ENCODE assay signal across 8 cellular contexts in the genomic region with DNA sequence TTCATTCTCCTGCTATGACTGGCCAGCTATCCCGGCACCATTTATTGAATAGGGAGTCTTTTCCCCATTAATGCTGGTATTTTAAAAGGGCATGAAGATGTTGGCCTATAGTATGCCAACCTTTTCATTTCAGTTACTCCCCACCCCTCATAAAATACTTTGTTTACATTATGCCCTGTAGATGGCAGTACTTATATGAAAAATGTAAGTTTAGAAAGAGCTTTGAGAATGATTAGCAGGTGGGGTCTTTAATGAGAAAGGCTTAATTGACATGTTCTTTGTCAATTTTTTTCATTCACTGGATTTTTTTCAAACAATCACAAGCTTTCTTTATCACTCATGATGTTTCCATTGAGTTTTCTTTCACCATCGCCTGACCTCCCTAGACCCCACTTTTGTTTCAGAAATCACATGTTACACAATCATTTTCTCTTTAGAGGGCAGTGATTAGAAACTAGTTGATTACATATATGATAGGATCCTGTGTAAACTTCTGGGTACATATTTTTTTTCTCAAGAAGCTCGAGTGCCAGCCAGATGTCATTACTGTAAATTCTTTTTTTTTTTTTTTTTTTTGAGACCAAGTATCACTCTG.
DNase-seq lines count a peak whose midpoint lies in the region; ATAC-seq and TF ChIP-seq lines count a peak whose summit lies in the region.

No MANE protein-coding gene starts in this region.

- no peaks in the 10 kb centered on the region for H3K27me3 Mint-ChIP-seq in T-helper 17 cell

- intact Hi-C loops in lower lobe of right lung (cut with DNase I) (no loop called here), right cardiac atrium (cut with DNase I) (loop anchor here in 1 of 4 donors (10.0 kb wide), 1 partner anchor 55 kb away; no protein-coding TSS in a partner anchor)

- H3K4me1 Mint-ChIP-seq in T-helper 17 cell, result peaks cover 32% of the 10 kb centered on the region

- CTCF ChIA-PET in GM10248 (lab: Yijun Ruan, JAX), result interaction anchor here (0.6 to 3.6 kb wide), 28 partner anchors 8 to 460 kb away, joined by 3 to 19 read pairs (median 4); no protein-coding TSS in a partner anchor

- H3K36me3 Mint-ChIP-seq in T-helper 17 cell (ENCODE audit: low read depth), result peaks cover 2% of the 10 kb centered on the region

- no peaks in the 10 kb centered on the region for H3K27me3 ChIP-seq in lower lobe of right lung (ENCODE audit: low read depth)
- H3K27me3 ChIP-seq in right cardiac atrium (ENCODE audit: control insufficient read depth, insufficient read depth), result no peaks in the 10 kb centered on the region

- DNase-seq in GM10248 (ENCODE audit: extremely low spot score) (peak; percentile 39), KG1 (lab: John Stamatoyannopoulos, UW) (peak; percentile 11), T-helper 17 cell (no peak), lower lobe of right lung (no peak), NCI-H128 (lab: John Stamatoyannopoulos, UW; ENCODE audit: unreplicated experiment) (no peak), right cardiac atrium (no peak)
- DNase-seq in activated CD4-positive, alpha-beta T cell treated with anti-CD3 and anti-CD28 coated beads for 1 hour, result no peak

- 73% methylated on average over 3 of the region's 3 CpGs for WGBS in right cardiac atrium

- ATAC-seq in T-helper 17 cell (no peak), lower lobe of right lung (peak; percentile 34 to 55), right cardiac atrium (no peak), HG02938 (IDR thresholded peaks at IDR 0.05; ENCODE audit: unreplicated experiment) (no peak)

- H3K4me3 ChIP-seq in lower lobe of right lung, result no peak overlapping the region
- no peak overlapping the region for H3K4me3 ChIP-seq in right cardiac atrium (ENCODE audit: low read length)

- POLR2A ChIA-PET in GM10248 (lab: Yijun Ruan, JAX), result interaction anchor here (1.0 kb wide), 1 partner anchor 175 kb away, joined by 3 read pairs; a partner anchor contains a TSS

- TF ChIP-seq CTCF in GM10248 (IDR thresholded peaks at IDR 0.05; ENCODE audit: control extremely low read depth, extremely low read depth, low read depth, missing control alignments) (peak; percentile 17), lower lobe of right lung (IDR thresholded peaks at IDR 0.05) (peak; percentile 29)

- H3K27ac ChIP-seq in lower lobe of right lung, result no peak overlapping the region
- H3K27ac ChIP-seq in right cardiac atrium (ENCODE audit: low read length), result no peak overlapping the region

- H3K4me3 Mint-ChIP-seq in T-helper 17 cell, result no peak overlapping the region

- no peaks in the 10 kb centered on the region for H3K9me3 ChIP-seq in T-helper 17 cell (ENCODE audit: control insufficient read depth, low read length, poor library complexity, severe bottlenecking)
- H3K9me3 ChIP-seq in lower lobe of right lung, result no peaks in the 10 kb centered on the region
- H3K9me3 ChIP-seq in right cardiac atrium (ENCODE audit: control insufficient read depth, low read length), result no peaks in the 10 kb centered on the region

- peak overlapping the region; percentile 53 for H3K27ac Mint-ChIP-seq in T-helper 17 cell

- no peaks in the 10 kb centered on the region for H3K36me3 ChIP-seq in lower lobe of right lung

- H3K4me1 ChIP-seq in lower lobe of right lung, result peaks cover 23% of the 10 kb centered on the region
- no peaks in the 10 kb centered on the region for H3K4me1 ChIP-seq in right cardiac atrium (ENCODE audit: control insufficient read depth, insufficient read depth, low read length)

Comparison
In these comparisons a context has a peak if more than half of its experiments do, and no peak if none do; other contexts are left out.
1. DNase-seq: peak in GM10248 (single experiment) and KG1 (single experiment); none in T-helper 17 cell (0 of 3), lower lobe of right lung (single experiment), NCI-H128 (single experiment), activated CD4-positive, alpha-beta T cell treated with anti-CD3 and anti-CD28 coated beads for 1 hour (single experiment) and right cardiac atrium (0 of 3).
2. ATAC-seq: peak in lower lobe of right lung (2 of 2); none in T-helper 17 cell (single experiment), right cardiac atrium (0 of 2) and HG02938 (single experiment).